Comparison of ENCODE assay signal across 9 cellular contexts in genomic region chr14:76376001-76376404, GRCh38. TPM values are rescaled to one million over a fixed set of nuclear protein-coding genes. Genes with fewer than 3 reads are reported as not detected.
DNase-seq lines count a peak whose midpoint lies in the region; TF ChIP-seq lines count a peak whose summit lies in the region.
"Had no signal": no experiment of that assay in that cellular context is flagged by ENCODE, and none has a peak within 500 bp of the region (broad histone marks: within the 10 kb centered on the region; RNA-seq: fewer than 3 reads in every experiment).

Gene ESRRB, plus strand, starts transcription at chr14:76376137. Its CDS starts 265 bp downstream, at chr14:76376402.

- H3K36me3 Mint-ChIP-seq in Calu3 (ENCODE audit: insufficient read depth, unreplicated experiment) (peaks cover 5% of the 10 kb centered on the region), nephron (ENCODE audit: low read depth) (no peaks in the 10 kb centered on the region)

- no peaks in the 10 kb centered on the region for H3K9me3 Mint-ChIP-seq in Calu3 (ENCODE audit: low read depth, unreplicated experiment)
- H3K9me3 Mint-ChIP-seq in nephron, result no peaks in the 10 kb centered on the region

- CTCF ChIA-PET in Calu3 (lab: Charles Lee), result interaction anchor here (0.6 kb wide), 2 partner anchors 12 to 125 kb away, joined by 3 to 7 read pairs; no protein-coding TSS in a partner anchor

- in situ Hi-C loops in transverse colon (cut with MboI; ENCODE audit: low pct_ligation_motif_present in 1 of 4, low pct_unique_long_range_greater_than_20kb in 1 of 4, low sequenced_read_pairs in 3 of 4), result no loop called here

- H3K4me3 Mint-ChIP-seq in Calu3 (ENCODE audit: low read depth, unreplicated experiment) (peak within 1 kb of the TSS; percentile 88), nephron (peak within 1 kb of the TSS; percentile 79 to 88 (median 81))

- peaks cover 8% of the 10 kb centered on the region for H3K4me1 Mint-ChIP-seq in Calu3 (ENCODE audit: low read depth, unreplicated experiment)
- H3K4me1 Mint-ChIP-seq in nephron, result peaks cover 12% of the 10 kb centered on the region

- no peak for TF ChIP-seq POLR2A in transverse colon (IDR thresholded peaks at IDR 0.05)

- H3K9me3 ChIP-seq in transverse colon, result no peaks in the 10 kb centered on the region
- H3K9me3 ChIP-seq: SJSA1 had no signal

- peaks cover 68% of the 10 kb centered on the region for H3K27me3 ChIP-seq in transverse colon

- no peak within 1 kb of the TSS for H3K27ac ChIP-seq in transverse colon
- H3K27ac ChIP-seq: SJSA1 had no signal

- WGBS in transverse colon (ENCODE audit: low coverage in 1 of 2), 2 donors, result 6% methylated on average over 25 of the region's 25 CpGs; no CpG with 5 or more reads in 1 of the 2 donors

- intact Hi-C loops in Calu3 (cut with micrococcal nuclease; ENCODE audit: unreplicated experiment) (no loop called here), transverse colon (cut with DNase I; ENCODE audit: low total_unique reads) (no loop called here)

- H3K27me3 Mint-ChIP-seq in Calu3 (ENCODE audit: unreplicated experiment), result peaks cover 93% of the 10 kb centered on the region
- H3K27me3 Mint-ChIP-seq in nephron (ENCODE audit: low read depth), result peaks cover 100% of the 10 kb centered on the region

- no peak for TF ChIP-seq EP300 in transverse colon (IDR thresholded peaks at IDR 0.05; ENCODE audit: low read depth)

- no peaks in the 10 kb centered on the region for H3K36me3 ChIP-seq in transverse colon
- H3K36me3 ChIP-seq: SJSA1 had no signal

- H3K4me1 ChIP-seq in transverse colon, result peaks cover 0 to 17% (median 13%) of the 10 kb centered on the region in 4 donors
- H3K4me1 ChIP-seq: SJSA1 had no signal

- H3K27ac Mint-ChIP-seq in Calu3 (ENCODE audit: unreplicated experiment) (peak within 1 kb of the TSS; percentile 71), nephron (no peak within 1 kb of the TSS)

- peak; percentile 12 for DNase-seq in Calu3
- DNase-seq in NCI-H526 (lab: John Stamatoyannopoulos, UW), result peak; percentile 29 to 63
- DNase-seq in epithelial cell of proximal tubule (ENCODE audit: low read depth), result no peak
- no peak for DNase-seq in NCI-H1694 treated with DMSO at 0.1 percent for 48 hours (lab: John Stamatoyannopoulos, UW)
- DNase-seq in NCI-H146 treated with DMSO at 0.1 percent for 48 hours (lab: John Stamatoyannopoulos, UW; ENCODE audit: unreplicated experiment), result no peak
- DNase-seq in NCI-H2081 treated with DMSO at 0.1 percent for 48 hours (lab: John Stamatoyannopoulos, UW), result no peak
- no peak for DNase-seq in transverse colon

- no TSS peak for BruUV-seq in Calu3 (replicated peaks; lab: Mats Ljungman, UMichigan)

- H3K4me3 ChIP-seq in epithelial cell of proximal tubule (ENCODE audit: low read depth, low read length), result peak within 1 kb of the TSS; percentile 42
- peak within 1 kb of the TSS in 1 of 4 donors; percentile 40 for H3K4me3 ChIP-seq in transverse colon
- H3K4me3 ChIP-seq: SJSA1 had no signal

- TF ChIP-seq CTCF in Calu3 (IDR thresholded peaks at IDR 0.05; ENCODE audit: unreplicated experiment) (no peak), epithelial cell of proximal tubule (conservative IDR thresholded peaks at IDR 0.05; ENCODE audit: low read depth, low read length) (no peak), nephron (IDR thresholded peaks at IDR 0.05; ENCODE audit: unreplicated experiment in 3 of 3) (no peak), transverse colon (IDR thresholded peaks at IDR 0.05) (no peak)

RNA-seq across cellular contexts. Expression of gene ESRRB, which starts in this region (rescaled TPM):
- total RNA-seq in Calu3 (2022), result 0.21 and 0.27 TPM in 2 replicates
- 0.17 TPM in 1 of 2 replicates, not detected in the other for total RNA-seq in epithelial cell of proximal tubule
- under 1 TPM in 1 of 4 donors, not detected in 3; 0.27 TPM for total RNA-seq in transverse colon

Comparison
In these comparisons a context has a peak if more than half of its experiments do, and no peak if none do; other contexts are left out.
1. Peak in DNase-seq in Calu3; RNA of the gene not detected or under 1 TPM.
2. DNase-seq: peak in NCI-H526 (2 of 2); none in epithelial cell of proximal tubule (single experiment), NCI-H1694 treated with DMSO at 0.1 percent for 48 hours (single experiment), NCI-H146 treated with DMSO at 0.1 percent for 48 hours (single experiment), NCI-H2081 treated with DMSO at 0.1 percent for 48 hours (single experiment) and transverse colon (single experiment).